Comparison of ENCODE assay signal across 8 cellular contexts in genomic region chr20:63980317-63980805, GRCh38. TPM values are rescaled to one million over a fixed set of nuclear protein-coding genes. Genes with fewer than 3 reads are reported as not detected.
DNase-seq lines count a peak whose midpoint lies in the region; ATAC-seq, FAIRE-seq and TF ChIP-seq lines count a peak whose summit lies in the region.

No MANE protein-coding gene starts in this region.

- H3K4me3 ChIP-seq in GM12864 (ENCODE audit: low read depth, low read length) (peak overlapping the region; percentile 83), epithelial cell of proximal tubule (ENCODE audit: low read depth, low read length) (peak overlapping the region; percentile 94), pancreas (peak overlapping the region in 2 of 4 donors; percentile 85 to 96)

- peaks cover 0 to 14% (median 9%) of the 10 kb centered on the region in 3 donors for H3K36me3 ChIP-seq in pancreas

- H3K27ac Mint-ChIP-seq in T-helper 17 cell = peak overlapping the region; percentile 92

- peaks cover 52% of the 10 kb centered on the region for H3K4me1 Mint-ChIP-seq in T-helper 17 cell

- no peak for FAIRE-seq in pancreas (lab: Jason Lieb, UNC)

- intact Hi-C loops in pancreas (cut with DNase I) = no loop called here

- peak overlapping the region; percentile 76 to 83 (median 80) for H3K27ac ChIP-seq in pancreas

- peak overlapping the region; percentile 96 for H3K4me3 Mint-ChIP-seq in T-helper 17 cell

- H3K27me3 ChIP-seq in pancreas = no peaks in the 10 kb centered on the region

- 71 to 77% methylated on average over 15 of the region's 15 CpGs for WGBS in pancreas, 2 donors

- no peak for TF ChIP-seq CTCF in GM12864 (IDR thresholded peaks at IDR 0.05; ENCODE audit: low read depth, low read length, missing control alignments)
- no peak for TF ChIP-seq CTCF in epithelial cell of proximal tubule (conservative IDR thresholded peaks at IDR 0.05; ENCODE audit: low read depth, low read length)
- TF ChIP-seq CTCF in pancreas (IDR thresholded peaks at IDR 0.05) = no peak

- H3K9me3 ChIP-seq in T-helper 17 cell (ENCODE audit: control insufficient read depth, low read length, poor library complexity, severe bottlenecking) (no peaks in the 10 kb centered on the region), pancreas (no peaks in the 10 kb centered on the region)

- peaks cover 11 to 20% (median 11%) of the 10 kb centered on the region in 3 donors for H3K4me1 ChIP-seq in pancreas

- peaks cover 13% of the 10 kb centered on the region for H3K36me3 Mint-ChIP-seq in T-helper 17 cell (ENCODE audit: low read depth)

- ATAC-seq in HG02642 (IDR thresholded peaks at IDR 0.05; ENCODE audit: poor library complexity, unreplicated experiment) (peak; percentile 12), T-helper 17 cell (peak; percentile 55), pancreas (peak; percentile 16 to 31 (median 20))

- H3K27me3 Mint-ChIP-seq in T-helper 17 cell = no peaks in the 10 kb centered on the region

- DNase-seq in GM12864 (ENCODE audit: low read depth) (no peak), T-helper 17 cell (no peak), epithelial cell of proximal tubule (ENCODE audit: low read depth) (no peak), pancreas (no peak), SK-N-DZ (ENCODE audit: low spot score) (no peak), NCI-H526 treated with DMSO at 0.1 percent for 48 hours (lab: John Stamatoyannopoulos, UW) (no peak), NCI-H510A (lab: John Stamatoyannopoulos, UW) (no peak)

RNA-seq across cellular contexts. Expression of gene PRPF6, which starts 0.6 kb away (rescaled TPM):
- 10 to 100 TPM; 63.8 to 64.9 TPM for total RNA-seq in T-helper 17 cell
- 56.6 and 62.4 TPM in 2 replicates for total RNA-seq in epithelial cell of proximal tubule
- 10 to 100 TPM; 27.2 to 39.4 (median 32.2) TPM for total RNA-seq in pancreas
- 10 to 100 TPM; 35.7 to 49.2 TPM for polyA plus RNA-seq in pancreas
- 137 and 140 TPM in 2 replicates for polyA plus RNA-seq in SK-N-DZ (2014; cell fraction: cytosol; rRNA removed)
- polyA plus RNA-seq in SK-N-DZ (2014; cell fraction: nucleus; rRNA removed) = 105 and 126 TPM in 2 replicates

RNA-seq across cellular contexts. Expression of gene SAMD10, which starts 0.9 kb away (rescaled TPM):
- total RNA-seq in T-helper 17 cell (10 to 100 TPM; 17.2 to 20.2 TPM), epithelial cell of proximal tubule (9.5 and 10.8 TPM in 2 replicates), pancreas (1 to 10 TPM; 1.3 to 5.2 (median 3.1) TPM)
- polyA plus RNA-seq in pancreas = 1 to 10 TPM; 5.6 to 7.3 TPM
- polyA plus RNA-seq in SK-N-DZ (2014; cell fraction: cytosol; rRNA removed) = 3.9 and 16.4 TPM in 2 replicates
- 29.2 and 35.3 TPM in 2 replicates for polyA plus RNA-seq in SK-N-DZ (2014; cell fraction: nucleus; rRNA removed)

RNA-seq across cellular contexts. Expression of gene ZNF512B, which starts 10.6 kb away (rescaled TPM):
- 10 to 100 TPM; 17.9 to 18.8 TPM for total RNA-seq in T-helper 17 cell
- total RNA-seq in epithelial cell of proximal tubule = 5.2 and 6.9 TPM in 2 replicates
- 10 to 100 TPM in 3 of 6 donors, 1 to 10 TPM in 3; 8.5 to 12.8 (median 9.8) TPM for total RNA-seq in pancreas
- polyA plus RNA-seq in pancreas = 10 to 100 TPM; 12.8 to 22.0 TPM
- polyA plus RNA-seq in SK-N-DZ (2014; cell fraction: cytosol; rRNA removed) = 23.6 and 26.7 TPM in 2 replicates
- 70.8 and 86.4 TPM in 2 replicates for polyA plus RNA-seq in SK-N-DZ (2014; cell fraction: nucleus; rRNA removed)

RNA-seq across cellular contexts. Expression of gene UCKL1, which starts 24.1 kb away (rescaled TPM):
- total RNA-seq in T-helper 17 cell (10 to 100 TPM; 41.6 to 42.5 TPM), epithelial cell of proximal tubule (16.2 and 35.7 TPM in 2 replicates), pancreas (10 to 100 TPM; 13.9 to 23.1 (median 17.2) TPM)
- 10 to 100 TPM; 67.8 to 84.7 TPM for polyA plus RNA-seq in pancreas
- polyA plus RNA-seq in SK-N-DZ (2014; cell fraction: cytosol; rRNA removed) = 37.5 and 37.9 TPM in 2 replicates
- 113 and 219 TPM in 2 replicates for polyA plus RNA-seq in SK-N-DZ (2014; cell fraction: nucleus; rRNA removed)

RNA-seq across cellular contexts. Expression of gene C20orf204, which starts 55.6 kb away (rescaled TPM):
- total RNA-seq in T-helper 17 cell (10 to 100 TPM in 1 of 2 donors, 1 to 10 TPM in 1; 7.8 to 10.4 TPM), epithelial cell of proximal tubule (under 0.01 TPM in 1 of 2 replicates, not detected in the other), pancreas (1 to 10 TPM in 1 of 6 donors, under 1 TPM in 5; 0.31 to 1.0 (median 0.70) TPM)
- polyA plus RNA-seq in pancreas = 1 to 10 TPM; 2.4 to 3.7 TPM
- 2.3 and 6.6 TPM in 2 replicates for polyA plus RNA-seq in SK-N-DZ (2014; cell fraction: cytosol; rRNA removed)
- 32.8 and 42.2 TPM in 2 replicates for polyA plus RNA-seq in SK-N-DZ (2014; cell fraction: nucleus; rRNA removed)
